9 cellular contexts compared by ENCODE assay signal in genomic region chr2:127887452-127888219, GRCh38. TPM values are rescaled to one million over a fixed set of nuclear protein-coding genes. Genes with fewer than 3 reads are reported as not detected.
DNase-seq lines count a peak whose midpoint lies in the region; ATAC-seq and TF ChIP-seq lines count a peak whose summit lies in the region.
"Had no signal": no experiment of that assay in that cellular context is flagged by ENCODE, and none has a peak within 500 bp of the region (broad histone marks: within the 10 kb centered on the region; RNA-seq: fewer than 3 reads in every experiment).

No MANE protein-coding gene starts in this region.

- peaks cover 51% of the 10 kb centered on the region for H3K4me1 Mint-ChIP-seq in CD8-positive, alpha-beta T cell (ENCODE audit: low read depth)

- no peaks in the 10 kb centered on the region for H3K27me3 Mint-ChIP-seq in CD8-positive, alpha-beta T cell (ENCODE audit: low read depth)

- H3K27ac ChIP-seq in CD8-positive, alpha-beta T cell (ENCODE audit: low read depth, low read length) = peak overlapping the region; percentile 6

- H3K4me3 Mint-ChIP-seq in CD8-positive, alpha-beta T cell = peak overlapping the region; percentile 85

- CTCF ChIA-PET in CD8-positive, alpha-beta T cell (lab: Charles Lee) = no interaction called here

- H3K36me3 ChIP-seq in CD8-positive, alpha-beta T cell (ENCODE audit: insufficient read depth, low read length) = no peaks in the 10 kb centered on the region
- H3K36me3 ChIP-seq in endocrine pancreas (ENCODE audit: control insufficient read depth, insufficient read depth, low read length) (no peaks in the 10 kb centered on the region), neuron (ENCODE audit: insufficient read depth, low read length) (peaks cover 7% of the 10 kb centered on the region)

- no peaks in the 10 kb centered on the region for H3K9me3 ChIP-seq in CD8-positive, alpha-beta T cell (ENCODE audit: low read length)
- H3K9me3 ChIP-seq in endocrine pancreas (ENCODE audit: control insufficient read depth, low read length) (no peaks in the 10 kb centered on the region), neuron (ENCODE audit: low read length) (no peaks in the 10 kb centered on the region)

- peak overlapping the region; percentile 89 for H3K27ac Mint-ChIP-seq in CD8-positive, alpha-beta T cell

- TF ChIP-seq CTCF in CD8-positive, alpha-beta T cell (IDR thresholded peaks at IDR 0.05) = no peak
- no peak for TF ChIP-seq CTCF in GM20000 (IDR thresholded peaks at IDR 0.05; ENCODE audit: extremely low read depth, missing control alignments)

- no peaks in the 10 kb centered on the region for H3K27me3 ChIP-seq in CD8-positive, alpha-beta T cell (ENCODE audit: insufficient read depth, low read length)
- H3K27me3 ChIP-seq in endocrine pancreas (ENCODE audit: control insufficient read depth, insufficient read depth, low read length) (no peaks in the 10 kb centered on the region), neuron (ENCODE audit: insufficient read depth, low read length) (no peaks in the 10 kb centered on the region)

- no peaks in the 10 kb centered on the region for H3K9me3 Mint-ChIP-seq in CD8-positive, alpha-beta T cell

- H3K36me3 Mint-ChIP-seq in CD8-positive, alpha-beta T cell = peaks cover 20% of the 10 kb centered on the region

- H3K4me1 ChIP-seq in CD8-positive, alpha-beta T cell (ENCODE audit: insufficient read depth, low read length) = peaks cover 22% of the 10 kb centered on the region
- H3K4me1 ChIP-seq in endocrine pancreas (ENCODE audit: control insufficient read depth, insufficient read depth, low read length) (no peaks in the 10 kb centered on the region), neuron (ENCODE audit: insufficient read depth, low read length) (peaks cover 23% of the 10 kb centered on the region)

- POLR2A ChIA-PET in CD8-positive, alpha-beta T cell (lab: Charles Lee) = interaction anchor here (2.2 kb wide), 1 partner anchor 204 kb away, joined by 12 read pairs; the partner anchor contains the start of gene UGGT1

- H2AFZ ChIP-seq in neuron (ENCODE audit: low read depth, low read length) = no peak overlapping the region

- intact Hi-C loops in CD8-positive, alpha-beta T cell (cut with DNase I, micrococcal nuclease) = loop anchor here in 1 of 2 experiments (2.0 kb wide), 3 partner anchors 77 to 203 kb away; partner anchors contain the start of genes SAP130, UGGT1 and WDR33
- intact Hi-C loops in head of caudate nucleus (cut with DNase I) = loop anchor here (10.0 kb wide), 1 partner anchor 137 kb away; the partner anchor contains the start of gene SAP130

- no peak for DNase-seq in CD8-positive, alpha-beta T cell
- peak; percentile 42 for DNase-seq in OCI-M1 (lab: John Stamatoyannopoulos, UW)
- DNase-seq in head of caudate nucleus = no peak
- no peak for DNase-seq in stimulated activated CD4-positive, alpha-beta T cell treated with anti-CD3 and anti-CD28 coated beads, Interleukin-4, amount 100 ng/mL, for 4 hours
- no peak for DNase-seq in GM20000 (ENCODE audit: low spot score)
- no peak for DNase-seq in activated CD4-positive, alpha-beta T cell treated with anti-CD3 and anti-CD28 coated beads, Interleukin-2, amount 50 U/mL, for 1 hour
- DNase-seq: RPMI8226 had no signal

- H3K9ac ChIP-seq in endocrine pancreas (ENCODE audit: control insufficient read depth, insufficient read depth, low read length) = no peak overlapping the region

- no peak for ATAC-seq in CD8-positive, alpha-beta T cell

- H3K4me3 ChIP-seq in CD8-positive, alpha-beta T cell (ENCODE audit: low read depth, low read length) = no peak overlapping the region
- H3K4me3 ChIP-seq in endocrine pancreas (ENCODE audit: control insufficient read depth, insufficient read depth, low read length) (peak overlapping the region; percentile 59), neuron (ENCODE audit: low read length) (peak overlapping the region; percentile 55)

RNA-seq across cellular contexts. Expression of gene AMMECR1L, which starts 1.9 kb away (rescaled TPM):
- 10 to 100 TPM in 1 of 2 experiments, 1 to 10 TPM in 1; 9.2 to 10.3 TPM for total RNA-seq in CD8-positive, alpha-beta T cell

RNA-seq across cellular contexts. Expression of gene POLR2D, which starts 29.7 kb away (rescaled TPM):
- 10 to 100 TPM; 35.6 to 38.6 TPM for total RNA-seq in CD8-positive, alpha-beta T cell
